ENCODE assay signal across 1 cellular context in genomic region chr11:124115782-124116616, GRCh38.
TF ChIP-seq lines count a peak whose summit lies in the region.

No MANE protein-coding gene starts in this region.

TF ChIP-seq in GM23338, 12 proteins besides CTCF, POLR2A, EP300 and RAD21 (continued from another document):
- no peak for TF ChIP-seq ZNF462 (CRISPR knock-in tag; IDR thresholded peaks at IDR 0.05)
